ENCODE assay signal across 15 cellular contexts in genomic region chr19:13882419-13882795, GRCh38. TPM values are rescaled to one million over a fixed set of nuclear protein-coding genes. Genes with fewer than 3 reads are reported as not detected.
DNase-seq lines count a peak whose midpoint lies in the region; ATAC-seq, FAIRE-seq and TF ChIP-seq lines count a peak whose summit lies in the region.
"Had no signal": no experiment of that assay in that cellular context is flagged by ENCODE, and none has a peak within 500 bp of the region (broad histone marks: within the 10 kb centered on the region; RNA-seq: fewer than 3 reads in every experiment).

No MANE protein-coding gene starts in this region.

- H3K23ac ChIP-seq in H1 (ENCODE audit: insufficient read length), result no peak overlapping the region

- H2AFZ ChIP-seq in GM23248 (peak overlapping the region; percentile 77), H1 (ENCODE audit: low read length) (no peak overlapping the region)

- no peak overlapping the region for H2AK5ac ChIP-seq in H1 (ENCODE audit: low read depth, low read length)

- ATAC-seq in T-helper 17 cell, result no peak
- ATAC-seq: foreskin keratinocyte, left lobe of liver had no signal

- TF ChIP-seq RAD21 in H1 (IDR thresholded peaks at IDR 0.05 in 1 of 2, conservative IDR thresholded peaks at IDR 0.05 in 1 of 2; ENCODE audit: low read depth in 2 of 2, low read length in 2 of 2), result no peak

- no peak overlapping the region for H4K5ac ChIP-seq in H1 (ENCODE audit: insufficient read length, low read depth, low read length)

- no peak overlapping the region for H3K4me2 ChIP-seq in GM23248 (ENCODE audit: unreplicated experiment)
- H3K4me2 ChIP-seq in H1 (ENCODE audit: insufficient read depth in 1 of 2, low read depth in 2 of 2, low read length in 2 of 2), result no peak overlapping the region

- peaks cover 23% of the 10 kb centered on the region for H3K4me1 Mint-ChIP-seq in T-helper 17 cell

- 85 to 87% methylated on average over 5 of the region's 5 CpGs for WGBS in GM23248 (ENCODE audit: low coverage in 1 of 2, low lambda C conversion rate in 2 of 2, missing lambda C conversion rate in 2 of 2), 2 experiments
- 88% methylated on average over 5 of the region's 5 CpGs; no CpG with 5 or more reads in 1 of the 2 experiments for WGBS in H1 (ENCODE audit: extremely low coverage in 1 of 2, insufficient coverage in 1 of 2, insufficient read length in 1 of 2, insufficient replicate concordance in 2 of 2, low coverage in 1 of 2, low lambda C conversion rate in 2 of 2, missing lambda C conversion rate in 1 of 2), 2 experiments
- 58 to 84% (median 74%) methylated on average over 5 of the region's 5 CpGs for WGBS in spleen, 5 donors

- in situ Hi-C loops in GM23248 (cut with MboI), result loop anchor here (10.0 to 25.0 kb wide), 3 partner anchors 162 to 455 kb away; partner anchors contain the start of gene MISP3
- in situ Hi-C loops in G401 (cut with HindIII; ENCODE audit: low sequenced_read_pairs), result no loop called here

- H3K9me3 ChIP-seq in GM23248 (ENCODE audit: low read depth), result no peaks in the 10 kb centered on the region
- no peaks in the 10 kb centered on the region for H3K9me3 ChIP-seq in T-helper 17 cell (ENCODE audit: control insufficient read depth, low read length, poor library complexity, severe bottlenecking)
- no peaks in the 10 kb centered on the region for H3K9me3 ChIP-seq in H1 (ENCODE audit: insufficient read depth in 2 of 2, low read depth in 1 of 2, low read length in 1 of 2)
- no peaks in the 10 kb centered on the region for H3K9me3 ChIP-seq in spleen
- H3K9me3 ChIP-seq: ovary had no signal

- H3K27ac ChIP-seq in GM23248 (peak overlapping the region; percentile 64), H1 (ENCODE audit: low read depth, low read length) (no peak overlapping the region), spleen (peak overlapping the region in 7 of 8 donors; percentile 32 to 87 (median 75))
- H3K27ac ChIP-seq: foreskin keratinocyte, ovary, VCaP had no signal

- no peaks in the 10 kb centered on the region for H3K36me3 Mint-ChIP-seq in T-helper 17 cell (ENCODE audit: low read depth)

- no peaks in the 10 kb centered on the region for H3K79me1 ChIP-seq in H1 (ENCODE audit: low read depth, low read length)

- H3K4me3 ChIP-seq in GM23248, result no peak overlapping the region
- no peak overlapping the region for H3K4me3 ChIP-seq in H1 (ENCODE audit: extremely low read depth in 1 of 4, insufficient read depth in 2 of 4, low read depth in 3 of 4, low read length in 4 of 4)
- peak overlapping the region in 1 of 8 donors; percentile 13 for H3K4me3 ChIP-seq in spleen
- H3K4me3 ChIP-seq: coronary artery, ovary had no signal

- no peaks in the 10 kb centered on the region for H3F3A ChIP-seq in GM23248 (ENCODE audit: insufficient read depth)

- H3K36me3 ChIP-seq in GM23248 (ENCODE audit: low read depth) (no peaks in the 10 kb centered on the region), H1 (ENCODE audit: control insufficient read depth in 2 of 4, insufficient read depth in 4 of 4, low read length in 3 of 4) (no peaks in the 10 kb centered on the region), spleen (no peaks in the 10 kb centered on the region)
- H3K36me3 ChIP-seq: ovary had no signal

- intact Hi-C loops in spleen (cut with DNase I; ENCODE audit: low total_unique reads), result loop anchor here (5.0 to 10.0 kb wide), 2 partner anchors 162 to 190 kb away; partner anchors contain the start of gene MISP3

- FAIRE-seq in H1 (lab: Jason Lieb, UNC) (no peak), RCC 7860 (lab: Jason Lieb, UNC) (no peak)

- no peak overlapping the region for H3K14ac ChIP-seq in H1 (ENCODE audit: insufficient read length)

- TF ChIP-seq CTCF in H1 (IDR thresholded peaks at IDR 0.05; ENCODE audit: control extremely low read depth in 1 of 3, insufficient read depth in 1 of 3, low read depth in 1 of 3, low read length in 3 of 3) (no peak), spleen (IDR thresholded peaks at IDR 0.05 in 8 of 11, conservative IDR thresholded peaks at IDR 0.05 in 3 of 11) (no peak)

- H2BK12ac ChIP-seq in H1 (ENCODE audit: low read depth, low read length), result no peak overlapping the region

- H2BK15ac ChIP-seq in H1 (ENCODE audit: low read length), result peak overlapping the region; percentile 72; the same call in 1 of the 2 replicates

- CTCF ChIA-PET in H1 (lab: Charles Lee; ENCODE audit: partially characterized antibody), result interaction anchor here (0.6 to 8.7 kb wide), 17 partner anchors 9 to 254 kb away, joined by 3 to 76 read pairs (median 8); partner anchors contain the start of genes ASF1B, DCAF15, MISP3 and PALM3

- H2BK5ac ChIP-seq in H1 (ENCODE audit: low read depth, low read length), result no peak overlapping the region

- TF ChIP-seq POLR2A in H1 (IDR thresholded peaks at IDR 0.05; ENCODE audit: control extremely low read depth in 1 of 2, low read depth in 2 of 2, low read length in 2 of 2) (no peak), spleen (IDR thresholded peaks at IDR 0.05) (no peak)

- H3K18ac ChIP-seq in H1 (ENCODE audit: extremely low read depth, low read length), result no peak overlapping the region

- H3K79me2 ChIP-seq in GM23248 (ENCODE audit: insufficient read depth) (no peaks in the 10 kb centered on the region), H1 (ENCODE audit: control insufficient read depth in 1 of 2, insufficient read depth in 2 of 2, low read length in 2 of 2) (no peaks in the 10 kb centered on the region)

- H4K20me1 ChIP-seq in GM23248 (ENCODE audit: insufficient read depth), result no peaks in the 10 kb centered on the region
- no peaks in the 10 kb centered on the region for H4K20me1 ChIP-seq in H1 (replicated peaks in 1 of 2; ENCODE audit: control insufficient read depth in 1 of 2, insufficient read depth in 2 of 2, low read length in 2 of 2)

- POLR2A ChIA-PET in H1 (lab: Charles Lee; ENCODE audit: partially characterized antibody), result interaction anchor here (1.1 to 3.3 kb wide), 8 partner anchors 24 to 191 kb away, joined by 4 to 13 read pairs (median 6); partner anchors contain the start of genes BRME1, CC2D1A, DCAF15 and MISP3

- peaks cover 25% of the 10 kb centered on the region for H3K4me1 ChIP-seq in GM23248 (ENCODE audit: insufficient read depth)
- H3K4me1 ChIP-seq in H1 (replicated peaks in 1 of 4; ENCODE audit: control insufficient read depth in 3 of 4, insufficient read depth in 4 of 4, low read length in 3 of 4), result peaks cover 6 to 23% (median 16%) of the 10 kb centered on the region in 4 experiments
- peaks cover 22 to 74% (median 38%) of the 10 kb centered on the region in 6 donors for H3K4me1 ChIP-seq in spleen

- DNase-seq in GM23248 (no peak), T-helper 17 cell (no peak), H1 (ENCODE audit: low read depth in 1 of 2, low spot score in 2 of 2) (no peak), spleen (no peak), OCI-M2 (lab: John Stamatoyannopoulos, UW; ENCODE audit: unreplicated experiment) (no peak), G401 (ENCODE audit: low spot score) (no peak), RCC 7860 (ENCODE audit: low spot score) (no peak)
- DNase-seq: foreskin keratinocyte, GOT3, NCI-H1048, NCI-H226 had no signal

- H3K27me3 Mint-ChIP-seq in T-helper 17 cell, result no peaks in the 10 kb centered on the region

- H3K9me2 ChIP-seq in GM23248 (ENCODE audit: insufficient read depth), result no peaks in the 10 kb centered on the region

- H2BK120ac ChIP-seq in H1 (replicated peaks; ENCODE audit: low read depth, low read length), result no peak overlapping the region

- H3K4me3 Mint-ChIP-seq in T-helper 17 cell, result peak overlapping the region; percentile 68

- no peaks in the 10 kb centered on the region for H3K27me3 ChIP-seq in GM23248 (replicated peaks; ENCODE audit: insufficient read depth)
- peaks cover 0 to 3% (median 0%) of the 10 kb centered on the region in 4 experiments; a peak in 2 of 7 replicates for H3K27me3 ChIP-seq in H1 (replicated peaks in 1 of 4; ENCODE audit: control insufficient read depth in 3 of 4, extremely low read depth in 1 of 4, insufficient read depth in 3 of 4, low read length in 3 of 4)
- H3K27me3 ChIP-seq in spleen (replicated peaks in 1 of 7), result no peaks in the 10 kb centered on the region
- H3K27me3 ChIP-seq: ovary had no signal

- H2BK20ac ChIP-seq in H1 (ENCODE audit: low read length), result no peak overlapping the region

- H4K8ac ChIP-seq in H1 (ENCODE audit: extremely low read depth, insufficient read depth, low read length), result no peak overlapping the region; the same call in 1 of the 2 replicates

- H3K9ac ChIP-seq in GM23248, result peak overlapping the region; percentile 59
- H3K9ac ChIP-seq in H1 (replicated peaks in 1 of 4; ENCODE audit: extremely low read depth in 1 of 4, low read depth in 3 of 4, low read length in 3 of 4), result no peak overlapping the region

- H3K27ac Mint-ChIP-seq in T-helper 17 cell, result peak overlapping the region; percentile 87

- TF ChIP-seq EP300 in H1 (IDR thresholded peaks at IDR 0.05; ENCODE audit: borderline replicate concordance in 1 of 2, low read depth in 2 of 2, low read length in 2 of 2), result no peak

- no peak overlapping the region for H3K4ac ChIP-seq in H1 (replicated peaks; ENCODE audit: insufficient read length, low read depth, low read length)

- no peaks in the 10 kb centered on the region for H3K23me2 ChIP-seq in H1 (ENCODE audit: low read depth, low read length)

- H4K91ac ChIP-seq in H1 (replicated peaks; ENCODE audit: insufficient read length, low read length), result peak overlapping the region; percentile 88

- H3K56ac ChIP-seq in H1 (replicated peaks; ENCODE audit: insufficient read length, low read depth, low read length), result no peak overlapping the region

RNA-seq across cellular contexts. Expression of gene NANOS3, which starts 5.5 kb away (rescaled TPM):
- total RNA-seq in GM23248 (2014; rRNA removed; shearing (Covaris generic)), result not detected in 2 replicates
- 2.7 TPM in 2 replicates for polyA plus RNA-seq in GM23248 (2016; fragmentation: Nextera tagmentation; extraction: Ambion mirVana)
- 1 to 10 TPM in 1 of 2 donors, under 1 TPM in 1; 0.60 to 2.6 TPM for total RNA-seq in T-helper 17 cell
- not detected in 2 replicates for total RNA-seq in H1 (2021; fragmentation: NEBNext Ultra II Directional; extraction: Animal tissue kit (Norgen Biotek cat#: 25700))
- 0.14 and 0.62 TPM in 2 replicates for polyA plus RNA-seq in H1 (2011; rRNA removed)
- not detected for polyA plus RNA-seq in H1 (2011; cell fraction: cytosol; rRNA removed)
- polyA plus RNA-seq in H1 (2011; cell fraction: nucleus; rRNA removed), result not detected
- polyA plus RNA-seq in H1 (2012, experiment 1 of 2), result 0.69 to 0.83 TPM in 2 of 4 replicates, not detected in the others
- not detected for polyA plus RNA-seq in H1 (2012, experiment 2 of 2)
- polyA plus RNA-seq in H1 (2013, experiment 1 of 2), result 1.2 TPM
- 1.3 TPM for polyA plus RNA-seq in H1 (2013, experiment 2 of 2)
- not detected in 2 replicates for polyA minus RNA-seq in H1 (2011; rRNA and poly(A)+ RNA removed)
- not detected for polyA minus RNA-seq in H1 (2011; cell fraction: cytosol; rRNA and poly(A)+ RNA removed)
- not detected for polyA minus RNA-seq in H1 (2011; cell fraction: nucleus; rRNA and poly(A)+ RNA removed)
- not detected for total RNA-seq in spleen
- under 1 TPM; 0.42 to 0.99 (median 0.52) TPM for polyA plus RNA-seq in spleen
- 3.0 and 6.3 TPM in 2 replicates for total RNA-seq in G401 (2014; rRNA removed; shearing (Covaris generic))
- total RNA-seq: left lobe of liver had no signal

RNA-seq across cellular contexts. Expression of gene BRME1, which starts 23.5 kb away (rescaled TPM):
- total RNA-seq in GM23248 (2014; rRNA removed; shearing (Covaris generic)), result 0.11 TPM in 1 of 2 replicates, not detected in the other
- polyA plus RNA-seq in GM23248 (2016; fragmentation: Nextera tagmentation; extraction: Ambion mirVana) (0.63 and 2.1 TPM in 2 replicates), H1 (2011; rRNA removed) (4.6 and 6.0 TPM in 2 replicates), spleen (1 to 10 TPM; 1.3 to 3.8 (median 2.7) TPM)
- total RNA-seq in T-helper 17 cell (1 to 10 TPM in 1 of 2 donors, under 1 TPM in 1; 0.82 to 1.7 TPM), spleen (1 to 10 TPM in 6 of 7 donors, under 1 TPM in 1; 0.97 to 3.5 (median 2.1) TPM)
- 4.6 and 4.7 TPM in 2 replicates for total RNA-seq in H1 (2021; fragmentation: NEBNext Ultra II Directional; extraction: Animal tissue kit (Norgen Biotek cat#: 25700))
- 5.2 TPM for polyA plus RNA-seq in H1 (2011; cell fraction: cytosol; rRNA removed)
- polyA plus RNA-seq in H1 (2011; cell fraction: nucleus; rRNA removed), result 12.9 TPM
- polyA plus RNA-seq in H1 (2012, experiment 1 of 2), result 2.8 to 5.0 TPM (median 3.9 TPM) in 4 replicates
- polyA plus RNA-seq in H1 (2012, experiment 2 of 2), result 3.1 TPM
- 3.8 TPM for polyA plus RNA-seq in H1 (2013, experiment 1 of 2)
- 3.4 TPM for polyA plus RNA-seq in H1 (2013, experiment 2 of 2)
- polyA minus RNA-seq in H1 (2011; rRNA and poly(A)+ RNA removed), result 2.5 and 3.4 TPM in 2 replicates
- 3.8 TPM for polyA minus RNA-seq in H1 (2011; cell fraction: cytosol; rRNA and poly(A)+ RNA removed)
- polyA minus RNA-seq in H1 (2011; cell fraction: nucleus; rRNA and poly(A)+ RNA removed), result 7.3 TPM
- 2.9 and 6.6 TPM in 2 replicates for total RNA-seq in G401 (2014; rRNA removed; shearing (Covaris generic))

RNA-seq across cellular contexts. Expression of gene CC2D1A, which starts 23.6 kb away (rescaled TPM):
- total RNA-seq in GM23248 (2014; rRNA removed; shearing (Covaris generic)), result 20.6 and 22.8 TPM in 2 replicates
- polyA plus RNA-seq in GM23248 (2016; fragmentation: Nextera tagmentation; extraction: Ambion mirVana) (15.8 and 16.9 TPM in 2 replicates), H1 (2011; rRNA removed) (12.5 and 20.5 TPM in 2 replicates), spleen (10 to 100 TPM; 13.0 to 27.2 (median 24.5) TPM)
- total RNA-seq in T-helper 17 cell (10 to 100 TPM; 22.5 to 24.4 TPM), spleen (10 to 100 TPM; 26.2 to 40.1 (median 28.8) TPM)
- total RNA-seq in H1 (2021; fragmentation: NEBNext Ultra II Directional; extraction: Animal tissue kit (Norgen Biotek cat#: 25700)), result 33.0 and 36.4 TPM in 2 replicates
- polyA plus RNA-seq in H1 (2011; cell fraction: cytosol; rRNA removed), result 17.1 TPM
- 71.1 TPM for polyA plus RNA-seq in H1 (2011; cell fraction: nucleus; rRNA removed)
- 20.2 to 39.2 TPM (median 31.7 TPM) in 4 replicates for polyA plus RNA-seq in H1 (2012, experiment 1 of 2)
- polyA plus RNA-seq in H1 (2012, experiment 2 of 2), result 21.2 TPM
- 17.9 TPM for polyA plus RNA-seq in H1 (2013, experiment 1 of 2)
- 16.1 TPM for polyA plus RNA-seq in H1 (2013, experiment 2 of 2)
- 15.8 and 22.9 TPM in 2 replicates for polyA minus RNA-seq in H1 (2011; rRNA and poly(A)+ RNA removed)
- polyA minus RNA-seq in H1 (2011; cell fraction: cytosol; rRNA and poly(A)+ RNA removed), result 17.1 TPM
- 19.3 TPM for polyA minus RNA-seq in H1 (2011; cell fraction: nucleus; rRNA and poly(A)+ RNA removed)
- total RNA-seq in G401 (2014; rRNA removed; shearing (Covaris generic)), result 11.9 and 17.5 TPM in 2 replicates

RNA-seq across cellular contexts. Expression of gene PODNL1, which starts 55.8 kb away (rescaled TPM):
- total RNA-seq in GM23248 (2014; rRNA removed; shearing (Covaris generic)), result 6.2 and 9.2 TPM in 2 replicates
- polyA plus RNA-seq in GM23248 (2016; fragmentation: Nextera tagmentation; extraction: Ambion mirVana) (36.8 and 45.3 TPM in 2 replicates), H1 (2011; rRNA removed) (1.0 and 2.3 TPM in 2 replicates), spleen (under 1 TPM; 0.20 to 0.54 (median 0.41) TPM)
- total RNA-seq in T-helper 17 cell (under 1 TPM in 1 of 2 donors, not detected in 1; 0.31 TPM), spleen (1 to 10 TPM in 2 of 7 donors, under 1 TPM in 4, not detected in 1; 0.19 to 3.0 (median 0.79) TPM)
- total RNA-seq in H1 (2021; fragmentation: NEBNext Ultra II Directional; extraction: Animal tissue kit (Norgen Biotek cat#: 25700)), result 0.75 and 1.5 TPM in 2 replicates
- polyA plus RNA-seq in H1 (2011; cell fraction: cytosol; rRNA removed), result 1.8 TPM
- polyA plus RNA-seq in H1 (2011; cell fraction: nucleus; rRNA removed), result 2.7 TPM
- polyA plus RNA-seq in H1 (2012, experiment 1 of 2), result 0.61 to 2.0 TPM (median 1.5 TPM) in 4 replicates
- 1.7 TPM for polyA plus RNA-seq in H1 (2012, experiment 2 of 2)
- 0.18 TPM for polyA plus RNA-seq in H1 (2013, experiment 1 of 2)
- 0.68 TPM for polyA plus RNA-seq in H1 (2013, experiment 2 of 2)
- polyA minus RNA-seq in H1 (2011; rRNA and poly(A)+ RNA removed), result 0.22 TPM in 1 of 2 replicates, not detected in the other
- polyA minus RNA-seq in H1 (2011; cell fraction: cytosol; rRNA and poly(A)+ RNA removed), result not detected
- polyA minus RNA-seq in H1 (2011; cell fraction: nucleus; rRNA and poly(A)+ RNA removed), result 1.2 TPM
- 0.92 TPM in 1 of 2 replicates, not detected in the other for total RNA-seq in G401 (2014; rRNA removed; shearing (Covaris generic))
- total RNA-seq: left lobe of liver had no signal
